In the genomic region with DNA sequence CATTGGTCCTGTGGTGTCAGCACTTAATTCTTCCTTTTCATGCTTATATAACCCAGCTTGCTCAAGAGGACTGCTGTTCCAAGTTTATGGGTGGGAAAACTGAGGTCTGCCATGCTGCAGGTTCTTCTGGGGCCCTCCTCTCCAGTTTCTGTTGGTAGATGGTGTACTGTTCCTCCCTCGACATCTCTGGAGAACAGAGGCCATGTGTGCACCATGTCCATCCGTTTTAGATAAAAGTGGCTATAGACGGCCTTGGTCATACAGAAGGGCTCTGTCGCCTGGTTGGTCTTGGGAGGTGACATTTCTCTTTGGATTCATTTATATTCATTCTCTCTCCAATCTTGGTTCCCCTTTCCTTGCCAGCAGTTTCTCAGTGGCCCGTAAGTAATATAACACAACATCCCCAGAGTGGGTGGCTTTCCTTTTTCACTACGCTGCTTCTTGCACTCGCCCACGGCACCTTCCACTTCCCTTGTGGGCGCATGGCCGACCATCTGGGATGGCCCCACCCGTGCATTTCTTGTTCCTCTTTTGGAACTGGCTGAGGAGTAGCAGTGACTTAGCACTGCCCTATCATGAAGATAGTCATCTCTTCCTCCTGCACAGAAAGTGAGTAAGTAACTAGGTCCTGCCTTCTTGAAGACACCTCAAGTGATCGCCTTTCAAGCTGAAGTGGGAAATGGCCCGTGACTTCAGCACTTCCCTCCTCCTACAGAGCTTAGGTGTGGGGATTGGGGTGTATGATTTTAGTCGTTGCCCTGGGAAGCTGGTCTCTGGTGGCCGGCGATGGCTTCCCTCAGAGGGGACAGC, we compare ENCODE assay signal across 8 cellular contexts.
A peak's percentile ranks its signal among the peaks of the same experiment; 100 is the strongest.
DNase-seq lines count a peak whose midpoint lies in the region; ATAC-seq and TF ChIP-seq lines count a peak whose summit lies in the region.

No MANE protein-coding gene starts in this region.

- H3K4me3 ChIP-seq in GM12865 (ENCODE audit: low read depth, low read length) = no peak overlapping the region
- H3K4me3 ChIP-seq in trophoblast cell (ENCODE audit: low read depth, low read length) = no peak overlapping the region

- peaks cover 16 to 22% of the 10 kb centered on the region in 2 experiments for H3K4me1 ChIP-seq in trophoblast cell (ENCODE audit: control insufficient read depth in 1 of 2, insufficient read depth in 2 of 2, low read length in 2 of 2)

- no peaks in the 10 kb centered on the region for H3K27me3 ChIP-seq in trophoblast cell (ENCODE audit: insufficient read depth, low read length)

- TF ChIP-seq CTCF in GM12865 (IDR thresholded peaks at IDR 0.05; ENCODE audit: insufficient read depth, low read depth, low read length, missing control alignments) = no peak

- peak; percentile 87 for ATAC-seq in GM21367 (IDR thresholded peaks at IDR 0.05; ENCODE audit: unreplicated experiment)
- ATAC-seq in HG03571 (IDR thresholded peaks at IDR 0.05; ENCODE audit: unreplicated experiment) = peak; percentile 94

- no peaks in the 10 kb centered on the region for H3K79me2 ChIP-seq in trophoblast cell (ENCODE audit: control insufficient read depth, insufficient read depth, low read length, poor library complexity)

- no peak overlapping the region for H3K4ac ChIP-seq in trophoblast cell (ENCODE audit: low read depth, low read length)

- no peak overlapping the region for H2BK12ac ChIP-seq in trophoblast cell (ENCODE audit: low read length)

- no peak overlapping the region for H4K8ac ChIP-seq in trophoblast cell (ENCODE audit: low read depth, low read length)

- no peak overlapping the region for H2AK5ac ChIP-seq in trophoblast cell (ENCODE audit: low read length)

- no CpG with 5 or more reads among the region's 16 CpGs for whole genome bisulfite sequencing in trophoblast cell (ENCODE audit: extremely low coverage, insufficient coverage, insufficient read length)

- H3K36me3 ChIP-seq in trophoblast cell (ENCODE audit: control insufficient read depth in 1 of 2, insufficient read depth in 2 of 2, low read length in 2 of 2) = peaks cover 23 to 31% of the 10 kb centered on the region in 2 experiments

- H2AFZ ChIP-seq in trophoblast cell (ENCODE audit: insufficient read depth, low read length, poor library complexity) = no peak overlapping the region

- no peaks in the 10 kb centered on the region for H3K79me1 ChIP-seq in trophoblast cell (ENCODE audit: low read length)

- H3K27ac ChIP-seq in cingulate gyrus (ENCODE audit: low read depth, low read length) = peak overlapping the region; percentile 8
- H3K27ac ChIP-seq in trophoblast cell (ENCODE audit: low read depth, low read length) = no peak overlapping the region

- H3K23ac ChIP-seq in trophoblast cell (ENCODE audit: low read length) = no peak overlapping the region

- no peak overlapping the region for H3K14ac ChIP-seq in trophoblast cell (ENCODE audit: low read length)

- no peak overlapping the region for H3K9ac ChIP-seq in trophoblast cell (ENCODE audit: low read length)

- DNase-seq in GM12865 (ENCODE audit: low read depth) (peak; percentile 84), trophoblast cell (peak; percentile 22 to 35), cerebellar cortex (ENCODE audit: low spot score) (no peak), COR-L47 (lab: John Stamatoyannopoulos, UW) (no peak)
- no peak for DNase-seq in activated CD8-positive, alpha-beta memory T cell treated with anti-CD3 and anti-CD28 coated beads, Interleukin-2, amount 50 U/mL, for 48 hours

- no peak overlapping the region for H3K4me2 ChIP-seq in trophoblast cell (ENCODE audit: low read length)

- H4K12ac ChIP-seq in trophoblast cell (ENCODE audit: low read depth, low read length) = no peak overlapping the region

- no peak overlapping the region for H2BK120ac ChIP-seq in trophoblast cell (ENCODE audit: insufficient read depth, low read length, poor library complexity)

- no peak overlapping the region for H2BK5ac ChIP-seq in trophoblast cell (ENCODE audit: low read depth, low read length, poor library complexity)

- H3K18ac ChIP-seq in trophoblast cell (ENCODE audit: low read length) = no peak overlapping the region

- H4K91ac ChIP-seq in trophoblast cell (ENCODE audit: low read depth, low read length) = no peak overlapping the region

- no peaks in the 10 kb centered on the region for H3K9me3 ChIP-seq in trophoblast cell (ENCODE audit: insufficient read depth, low read depth, low read length)

Comparison
In these comparisons a context has a peak if more than half of its experiments do, and no peak if none do; other contexts are left out.
1. DNase-seq: peak in GM12865 (single experiment) and trophoblast cell (2 of 2); none in activated CD8-positive, alpha-beta memory T cell treated with anti-CD3 and anti-CD28 coated beads, Interleukin-2, amount 50 U/mL, for 48 hours (single experiment), cerebellar cortex (single experiment) and COR-L47 (single experiment).